Comparison of ENCODE assay signal across 26 cellular contexts in genomic region chr22:33104192-33104591, GRCh38. TPM values are rescaled to one million over a fixed set of nuclear protein-coding genes. Genes with fewer than 3 reads are reported as not detected.
DNase-seq lines count a peak whose midpoint lies in the region; ATAC-seq, FAIRE-seq and TF ChIP-seq lines count a peak whose summit lies in the region.
"Had no signal": no experiment of that assay in that cellular context is flagged by ENCODE, and none has a peak within 500 bp of the region (broad histone marks: within the 10 kb centered on the region; RNA-seq: fewer than 3 reads in every experiment).

No MANE protein-coding gene starts in this region.

- no peak overlapping the region for H3K14ac ChIP-seq in trophoblast cell (ENCODE audit: low read length)

- no peak overlapping the region for H3K4me2 ChIP-seq in SK-N-SH
- H3K4me2 ChIP-seq in trophoblast cell (ENCODE audit: low read length): no peak overlapping the region
- H3K4me2 ChIP-seq: A549, GM23338 had no signal

- no peak overlapping the region for H2BK5ac ChIP-seq in trophoblast cell (ENCODE audit: low read depth, low read length, poor library complexity)

- no peaks in the 10 kb centered on the region for H3K79me2 ChIP-seq in SK-N-SH (ENCODE audit: insufficient read depth)
- no peaks in the 10 kb centered on the region for H3K79me2 ChIP-seq in trophoblast cell (ENCODE audit: control insufficient read depth, insufficient read depth, low read length, poor library complexity)

- no peak overlapping the region for H3K9ac ChIP-seq in SK-N-SH
- H3K9ac ChIP-seq in trophoblast cell (ENCODE audit: low read length): no peak overlapping the region

- H3K9me3 ChIP-seq in SK-N-SH (no peaks in the 10 kb centered on the region), trophoblast cell (ENCODE audit: insufficient read depth, low read depth, low read length) (peaks cover 2% of the 10 kb centered on the region)
- H3K9me3 ChIP-seq: A549, Caco-2 had no signal

- TF ChIP-seq EP300 in SK-N-SH (IDR thresholded peaks at IDR 0.05; ENCODE audit: borderline replicate concordance in 1 of 2, low read depth in 1 of 2, low read length in 1 of 2): no peak

- H3K9me2 ChIP-seq in SK-N-SH: no peaks in the 10 kb centered on the region

- no peak overlapping the region for H3K27ac ChIP-seq in SK-N-SH (ENCODE audit: low read depth in 2 of 2, low read length in 1 of 2)
- no peak overlapping the region for H3K27ac ChIP-seq in trophoblast cell (ENCODE audit: low read depth, low read length)
- H3K27ac ChIP-seq: 22Rv1, A549, C4-2B, HL-60 had no signal

- H3K27me3 ChIP-seq in SK-N-SH (ENCODE audit: insufficient read depth) (no peaks in the 10 kb centered on the region), trophoblast cell (ENCODE audit: insufficient read depth, low read length) (no peaks in the 10 kb centered on the region)

- ATAC-seq in SK-N-SH treated with all-trans-retinoic acid at 6 μM for 48 hours: no peak
- no peak for ATAC-seq in GM18867 (IDR thresholded peaks at IDR 0.05; ENCODE audit: unreplicated experiment)
- ATAC-seq: A549, GM23338, HCT116 had no signal

- H4K8ac ChIP-seq in trophoblast cell (ENCODE audit: low read depth, low read length): no peak overlapping the region

- H3F3A ChIP-seq in SK-N-SH (replicated peaks; ENCODE audit: insufficient read depth): no peaks in the 10 kb centered on the region

- no peak overlapping the region for H3K18ac ChIP-seq in trophoblast cell (ENCODE audit: low read length)

- H3K23ac ChIP-seq in trophoblast cell (ENCODE audit: low read length): no peak overlapping the region

- H3K79me1 ChIP-seq in trophoblast cell (ENCODE audit: low read length): no peaks in the 10 kb centered on the region

- no peaks in the 10 kb centered on the region for H3K36me3 ChIP-seq in SK-N-SH (replicated peaks in 1 of 2; ENCODE audit: control insufficient read depth in 1 of 2, insufficient read depth in 2 of 2, low read length in 1 of 2)
- no peaks in the 10 kb centered on the region for H3K36me3 ChIP-seq in trophoblast cell (ENCODE audit: control insufficient read depth in 1 of 2, insufficient read depth in 2 of 2, low read length in 2 of 2)

- DNase-seq in SK-N-SH: peak; percentile 34
- DNase-seq in kidney tubule cell (ENCODE audit: low spot score): peak; percentile 43
- DNase-seq in trophoblast cell: peak; percentile 61 to 78
- DNase-seq in frontal cortex (ENCODE audit: low spot score in 2 of 2): no peak
- no peak for DNase-seq in DMS 273 (lab: John Stamatoyannopoulos, UW; ENCODE audit: unreplicated experiment)
- DNase-seq: AML-193; Caco-2; CD4-positive, alpha-beta T cell; DMS153; DMS79; GDM1; H7; HFFc6; IMR-90 had no signal

- H2BK12ac ChIP-seq in trophoblast cell (ENCODE audit: low read length): no peak overlapping the region

- CTCF ChIA-PET in SK-N-SH (lab: Yijun Ruan, JAX): interaction anchor here (1.4 to 3.1 kb wide), 4 partner anchors 10 to 55 kb away, joined by 3 to 14 read pairs (median 6); partner anchors contain the start of gene SYN3

- no peak for FAIRE-seq in frontal cortex (lab: Jason Lieb, UNC)
- FAIRE-seq: A549, D721Med, GM12892, GM18507 had no signal

- no peak overlapping the region for H4K91ac ChIP-seq in trophoblast cell (ENCODE audit: low read depth, low read length)

- no peak overlapping the region for H4K12ac ChIP-seq in trophoblast cell (ENCODE audit: low read depth, low read length)

- TF ChIP-seq RAD21 in SK-N-SH (IDR thresholded peaks at IDR 0.05; ENCODE audit: low read length): no peak

- no peak overlapping the region for H2BK120ac ChIP-seq in trophoblast cell (ENCODE audit: insufficient read depth, low read length, poor library complexity)

- POLR2A ChIA-PET in SK-N-SH (lab: Yijun Ruan, JAX): no interaction called here

- H3K4me3 ChIP-seq in SK-N-SH (ENCODE audit: low read depth in 2 of 2, low read length in 1 of 2) (no peak overlapping the region), trophoblast cell (ENCODE audit: low read depth, low read length) (no peak overlapping the region)
- H3K4me3 ChIP-seq: A549, GM23338 had no signal

- peaks cover 0 to 9% of the 10 kb centered on the region in 2 experiments; a peak in 1 of 4 replicates for H3K4me1 ChIP-seq in SK-N-SH (ENCODE audit: control insufficient read depth in 1 of 2, insufficient read depth in 2 of 2, low read depth in 1 of 2, low read length in 1 of 2)
- H3K4me1 ChIP-seq in trophoblast cell (ENCODE audit: control insufficient read depth in 1 of 2, insufficient read depth in 2 of 2, low read length in 2 of 2): no peaks in the 10 kb centered on the region
- H3K4me1 ChIP-seq: A549, Caco-2 had no signal

- H2AFZ ChIP-seq in SK-N-SH (ENCODE audit: low read depth): no peak overlapping the region
- no peak overlapping the region for H2AFZ ChIP-seq in trophoblast cell (ENCODE audit: insufficient read depth, low read length, poor library complexity)
- H2AFZ ChIP-seq: GM23338 had no signal

- H2AK5ac ChIP-seq in trophoblast cell (ENCODE audit: low read length): no peak overlapping the region

- H3K4ac ChIP-seq in trophoblast cell (ENCODE audit: low read depth, low read length): no peak overlapping the region

- H4K20me1 ChIP-seq in SK-N-SH (ENCODE audit: insufficient read depth): no peaks in the 10 kb centered on the region

- no peak for TF ChIP-seq CTCF in SK-N-SH (IDR thresholded peaks at IDR 0.05)

- 53% methylated on average over 1 of the region's 1 CpG for WGBS in SK-N-SH (ENCODE audit: low lambda C conversion rate)
- WGBS in trophoblast cell (ENCODE audit: extremely low coverage, insufficient coverage, insufficient read length): no CpG with 5 or more reads among the region's 1 CpG

TF ChIP-seq in SK-N-SH, 30 proteins besides CTCF, POLR2A, EP300 and RAD21:
- TF ChIP-seq GATA2 (CRISPR knock-in tag; IDR thresholded peaks at IDR 0.05) (peak; percentile 65), MAX (IDR thresholded peaks at IDR 0.05; ENCODE audit: low read depth) (no peak), TAF1 (IDR thresholded peaks at IDR 0.05; ENCODE audit: borderline replicate concordance, low read depth, low read length) (no peak)

TF ChIP-seq in SK-N-SH treated with all-trans-retinoic acid at 6 μM for 48 hours, 23 proteins besides CTCF, POLR2A, EP300 and RAD21 (continues in another document):
- TF ChIP-seq CREB5 (CRISPR knock-in tag; IDR thresholded peaks at IDR 0.05; ENCODE audit: low read depth): no peak
- no peak for TF ChIP-seq ZC3H10 (CRISPR knock-in tag; IDR thresholded peaks at IDR 0.05)
- no peak for TF ChIP-seq PPARA (CRISPR knock-in tag; IDR thresholded peaks at IDR 0.05; ENCODE audit: borderline replicate concordance)
- TF ChIP-seq ISL1 (CRISPR knock-in tag; IDR thresholded peaks at IDR 0.05): no peak
- no peak for TF ChIP-seq TSHZ2 (CRISPR knock-in tag; IDR thresholded peaks at IDR 0.05)
- no peak for TF ChIP-seq ZFP30 (CRISPR knock-in tag; IDR thresholded peaks at IDR 0.05)
- TF ChIP-seq GLIS3 (CRISPR knock-in tag; IDR thresholded peaks at IDR 0.05): no peak
- no peak for TF ChIP-seq CSRNP3 (CRISPR knock-in tag; IDR thresholded peaks at IDR 0.05)
- no peak for TF ChIP-seq RARB (CRISPR knock-in tag; IDR thresholded peaks at IDR 0.05)
- no peak for TF ChIP-seq ZNF565 (CRISPR knock-in tag; conservative IDR thresholded peaks at IDR 0.05; ENCODE audit: low read depth)

RNA-seq across cellular contexts. Expression of gene SYN3, which starts 46.0 kb away (rescaled TPM):
- polyA plus RNA-seq in SK-N-SH (2012; rRNA removed): not detected in 2 replicates
- 0.05 TPM in 1 of 2 replicates, not detected in the other for polyA plus RNA-seq in SK-N-SH (2012; cell fraction: cytosol; rRNA removed)
- polyA plus RNA-seq in SK-N-SH (2012; cell fraction: nucleus; rRNA removed): 0.02 TPM in 2 replicates
- 0.97 and 1.3 TPM in 2 replicates for polyA plus RNA-seq in trophoblast cell (2013)
- 15.5 TPM for total RNA-seq in frontal cortex
- total RNA-seq: Caco-2; CD4-positive, alpha-beta T cell; HT1080; IMR-90 had no signal
- polyA plus RNA-seq: IMR-90 had no signal

Comparison
In these comparisons a context has a peak if more than half of its experiments do, and no peak if none do; other contexts are left out.
1. DNase-seq: peak in SK-N-SH (single experiment), kidney tubule cell (single experiment) and trophoblast cell (2 of 2); none in frontal cortex (0 of 2) and DMS 273 (single experiment).